17 cellular contexts compared by ENCODE assay signal in the genomic region with DNA sequence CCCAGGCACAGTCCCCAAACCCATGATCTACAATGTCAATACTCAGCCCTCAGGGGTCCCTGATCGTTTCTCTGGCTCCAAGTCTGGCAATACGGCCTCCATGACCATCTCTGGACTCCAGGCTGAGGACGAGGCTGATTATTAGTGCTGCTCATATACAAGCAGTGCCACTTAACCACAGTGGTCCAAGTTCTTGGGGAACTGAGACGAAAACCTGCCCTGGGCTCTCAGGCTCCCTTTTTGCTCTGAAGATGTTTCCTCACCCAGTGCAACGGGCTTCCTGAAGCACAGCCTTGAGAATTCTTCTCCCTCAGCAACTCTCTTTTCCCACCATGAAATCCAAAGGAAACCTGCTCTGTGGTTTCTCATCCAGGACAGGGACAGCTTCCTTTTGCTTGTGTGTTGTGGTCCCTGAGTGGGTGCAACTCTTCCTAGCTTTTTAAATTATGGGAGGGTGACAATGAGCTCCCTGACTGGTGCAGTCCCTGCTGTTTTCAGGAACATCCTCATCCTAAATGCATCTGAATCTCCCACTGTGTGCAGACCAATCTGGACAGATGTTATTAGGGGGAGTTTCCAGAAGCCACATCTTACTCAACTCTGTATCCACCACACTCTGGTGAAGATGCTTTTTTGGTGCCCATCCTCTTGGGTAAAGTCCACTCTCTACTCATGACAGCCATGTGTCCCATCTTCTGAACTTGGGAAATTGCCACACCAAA. TPM values are rescaled to one million over a fixed set of nuclear protein-coding genes. Genes with fewer than 3 reads are reported as not detected.
"Had no signal": no experiment of that assay in that cellular context is flagged by ENCODE, and none has a peak within 500 bp of the region (broad histone marks: within the 10 kb centered on the region; RNA-seq: fewer than 3 reads in every experiment).

No MANE protein-coding gene starts in this region.

- FAIRE-seq: colon had no signal

- H3K4me3 Mint-ChIP-seq: activated CD8-positive, alpha-beta T cell treated with anti-CD3 and anti-CD28 coated beads for 36 hours; activated naive CD4-positive, alpha-beta T cell treated with anti-CD3 and anti-CD28 coated beads, Interleukin-2, amount 50 U/mL, for 24 hours; activated T-cell treated with anti-CD3 and anti-CD28 coated beads, Interleukin-2, amount 50 U/mL, for 4 hours; stimulated activated effector memory CD8-positive, alpha-beta T cell treated with anti-CD3 and anti-CD28 coated beads, Interleukin-12 subunit alpha, Interleukin-12 subunit beta, amount 100 ng/mL, for 72 hours had no signal

- H3K27me3 Mint-ChIP-seq: activated naive CD4-positive, alpha-beta T cell treated with anti-CD3 and anti-CD28 coated beads, Interleukin-2, amount 50 U/mL, for 24 hours had no signal

- H3K4me3 ChIP-seq: gastroesophageal sphincter, tibial nerve had no signal

- H3K27ac ChIP-seq: gastroesophageal sphincter, neutrophil, tibial nerve had no signal

- DNase-seq: activated CD8-positive, alpha-beta T cell treated with anti-CD3 and anti-CD28 coated beads for 36 hours; activated effector memory CD4-positive, alpha-beta T cell treated with anti-CD3 and anti-CD28 coated beads, Interleukin-2, amount 50 U/mL, for 16 hours; activated T-cell treated with anti-CD3 and anti-CD28 coated beads, Interleukin-2, amount 50 U/mL, for 4 hours; caudate nucleus; erythroblast; islet precursor cell; stimulated activated CD4-positive, alpha-beta T cell treated with anti-CD3 and anti-CD28 coated beads, Interleukin-1b, Interleukin-23, amount 100 ng/mL, for 48 hours; T-helper 1 cell; T1000 had no signal

- H3K27ac Mint-ChIP-seq: activated CD8-positive, alpha-beta T cell treated with anti-CD3 and anti-CD28 coated beads for 36 hours; activated naive CD4-positive, alpha-beta T cell treated with anti-CD3 and anti-CD28 coated beads, Interleukin-2, amount 50 U/mL, for 24 hours; stimulated activated effector memory CD8-positive, alpha-beta T cell treated with anti-CD3 and anti-CD28 coated beads, Interleukin-12 subunit alpha, Interleukin-12 subunit beta, amount 100 ng/mL, for 72 hours had no signal

- H3K9me3 ChIP-seq: gastroesophageal sphincter, neutrophil, tibial nerve had no signal

- H3K9me3 Mint-ChIP-seq: activated CD8-positive, alpha-beta T cell treated with anti-CD3 and anti-CD28 coated beads for 36 hours; activated naive CD4-positive, alpha-beta T cell treated with anti-CD3 and anti-CD28 coated beads, Interleukin-2, amount 50 U/mL, for 24 hours; activated T-cell treated with anti-CD3 and anti-CD28 coated beads, Interleukin-2, amount 50 U/mL, for 4 hours; stimulated activated effector memory CD8-positive, alpha-beta T cell treated with anti-CD3 and anti-CD28 coated beads, Interleukin-12 subunit alpha, Interleukin-12 subunit beta, amount 100 ng/mL, for 72 hours had no signal

- H3K4me1 ChIP-seq: gastroesophageal sphincter, tibial nerve had no signal

- H3K36me3 ChIP-seq: gastroesophageal sphincter, neutrophil, tibial nerve had no signal

- H3K27me3 ChIP-seq: neutrophil had no signal

- ATAC-seq: activated CD8-positive, alpha-beta T cell treated with anti-CD3 and anti-CD28 coated beads for 36 hours; activated T-cell treated with anti-CD3 and anti-CD28 coated beads, Interleukin-2, amount 50 U/mL, for 4 hours; gastroesophageal sphincter; stimulated activated effector memory CD8-positive, alpha-beta T cell treated with anti-CD3 and anti-CD28 coated beads, Interleukin-12 subunit alpha, Interleukin-12 subunit beta, amount 100 ng/mL, for 72 hours had no signal

- H3K36me3 Mint-ChIP-seq: activated naive CD4-positive, alpha-beta T cell treated with anti-CD3 and anti-CD28 coated beads, Interleukin-2, amount 50 U/mL, for 24 hours; stimulated activated effector memory CD8-positive, alpha-beta T cell treated with anti-CD3 and anti-CD28 coated beads, Interleukin-12 subunit alpha, Interleukin-12 subunit beta, amount 100 ng/mL, for 72 hours had no signal

RNA-seq across cellular contexts. Expression of gene IGLL5, which starts 30.6 kb away (rescaled TPM):
- total RNA-seq: activated CD8-positive, alpha-beta T cell treated with anti-CD3 and anti-CD28 coated beads for 36 hours; lung microvascular endothelial cell; renal cortical epithelial cell had no signal
